ENCODE assay signal across 31 cellular contexts in genomic region chr3:178201714-178202113, GRCh38.
"Had no signal": no experiment of that assay in that cellular context is flagged by ENCODE, and none has a peak within 500 bp of the region (broad histone marks: within the 10 kb centered on the region; RNA-seq: fewer than 3 reads in every experiment).

No MANE protein-coding gene starts in this region.

- H3K36me3 Mint-ChIP-seq: activated naive CD4-positive, alpha-beta T cell treated with anti-CD3 and anti-CD28 coated beads, Interleukin-2, amount 10 ng/mL, durations not matched to agents 7 days and 5 days; activated naive CD8-positive, alpha-beta T cell treated with anti-CD3 and anti-CD28 coated beads, Interleukin-2, amount 10 ng/mL, durations not matched to agents 7 days and 5 days; brain; mesothelial cell of epicardium; naive thymus-derived CD4-positive, alpha-beta T cell; stimulated activated memory B cell treated with anti-CD40 and anti-IgM and Interleukin-4, amounts not matched to agents 10 μg/mL and 1 μg/mL and 100 μg/mL, for 72 hours had no signal

- H3K9me3 ChIP-seq: ascending aorta, esophagus squamous epithelium, heart right ventricle, pancreas, right atrium auricular region, thyroid gland, upper lobe of left lung had no signal

- H3K4me3 Mint-ChIP-seq: activated naive CD4-positive, alpha-beta T cell treated with anti-CD3 and anti-CD28 coated beads, Interleukin-2, amount 10 ng/mL, durations not matched to agents 7 days and 5 days; activated naive CD8-positive, alpha-beta T cell treated with anti-CD3 and anti-CD28 coated beads, Interleukin-2, amount 10 ng/mL, durations not matched to agents 7 days and 5 days; brain; mesothelial cell of epicardium; naive thymus-derived CD4-positive, alpha-beta T cell; neural crest cell; stimulated activated memory B cell treated with anti-CD40 and anti-IgM and Interleukin-4, amounts not matched to agents 10 μg/mL and 1 μg/mL and 100 μg/mL, for 72 hours; stimulated activated naive CD8-positive, alpha-beta T cell treated with anti-CD3 and anti-CD28 coated beads, Interleukin-15, amount 100 ng/mL, for 72 hours; T-helper 2 cell treated with Interferon-gamma antibody and Interleukin-4, amounts not matched to agents 5 μg/mL and 100 μg/mL, for 36 hours had no signal

- H3K36me3 ChIP-seq: ascending aorta, cardiac muscle cell, esophagus squamous epithelium, heart right ventricle, pancreas, right atrium auricular region, thyroid gland, upper lobe of left lung, WERI-Rb-1 had no signal

- H3K9me3 Mint-ChIP-seq: activated naive CD4-positive, alpha-beta T cell treated with anti-CD3 and anti-CD28 coated beads, Interleukin-2, amount 10 ng/mL, durations not matched to agents 7 days and 5 days; activated naive CD8-positive, alpha-beta T cell treated with anti-CD3 and anti-CD28 coated beads, Interleukin-2, amount 10 ng/mL, durations not matched to agents 7 days and 5 days; brain; mesothelial cell of epicardium; naive thymus-derived CD4-positive, alpha-beta T cell; stimulated activated memory B cell treated with anti-CD40 and anti-IgM and Interleukin-4, amounts not matched to agents 10 μg/mL and 1 μg/mL and 100 μg/mL, for 72 hours; stimulated activated naive CD8-positive, alpha-beta T cell treated with anti-CD3 and anti-CD28 coated beads, Interleukin-15, amount 100 ng/mL, for 72 hours; T-helper 2 cell treated with Interferon-gamma antibody and Interleukin-4, amounts not matched to agents 5 μg/mL and 100 μg/mL, for 36 hours had no signal

- H3K4me3 ChIP-seq: ascending aorta, cardiac muscle cell, esophagus squamous epithelium, heart right ventricle, pancreas, right atrium auricular region, smooth muscle cell, thyroid gland, upper lobe of left lung had no signal

- DNase-seq: activated CD4-positive, alpha-beta T cell treated with anti-CD3 and anti-CD28 coated beads for 48 hours; activated CD4-positive, alpha-beta T cell treated with anti-CD3 and anti-CD28 coated beads, Interleukin-2, amount 50 U/mL, for 48 hours; activated CD8-positive, alpha-beta memory T cell treated with anti-CD3 and anti-CD28 coated beads for 24 hours; activated effector memory CD4-positive, alpha-beta T cell treated with Interleukin-2 at 50 U/mL for 16 hours; activated naive CD4-positive, alpha-beta T cell treated with anti-CD3 and anti-CD28 coated beads, Interleukin-2, amount 10 ng/mL, durations not matched to agents 7 days and 5 days; activated naive CD8-positive, alpha-beta T cell treated with anti-CD3 and anti-CD28 coated beads, Interleukin-2, amount 10 ng/mL, durations not matched to agents 7 days and 5 days; esophagus squamous epithelium; foreskin melanocyte; heart right ventricle; naive thymus-derived CD4-positive, alpha-beta T cell; nucleus accumbens; pancreas; stimulated activated CD4-positive, alpha-beta T cell treated with anti-CD3 and anti-CD28 coated beads, Interleukin-1b, Interleukin-23, amount 100 ng/mL, for 48 hours; stimulated activated CD4-positive, alpha-beta T cell treated with anti-CD3 and anti-CD28 coated beads, Interleukin-4, amount 100 ng/mL, for 4 hours; stimulated activated CD8-positive, alpha-beta memory T cell treated with anti-CD3 and anti-CD28 coated beads, Interleukin-4, amount 100 ng/mL, for 48 hours; stimulated activated naive CD8-positive, alpha-beta T cell treated with anti-CD3 and anti-CD28 coated beads, Interleukin-15, amount 100 ng/mL, for 72 hours; substantia nigra; T-helper 1 cell; thyroid gland; upper lobe of left lung; WERI-Rb-1 had no signal

- H3K27ac Mint-ChIP-seq: activated naive CD4-positive, alpha-beta T cell treated with anti-CD3 and anti-CD28 coated beads, Interleukin-2, amount 10 ng/mL, durations not matched to agents 7 days and 5 days; activated naive CD8-positive, alpha-beta T cell treated with anti-CD3 and anti-CD28 coated beads, Interleukin-2, amount 10 ng/mL, durations not matched to agents 7 days and 5 days; mesothelial cell of epicardium; naive thymus-derived CD4-positive, alpha-beta T cell; stimulated activated memory B cell treated with anti-CD40 and anti-IgM and Interleukin-4, amounts not matched to agents 10 μg/mL and 1 μg/mL and 100 μg/mL, for 72 hours; stimulated activated naive CD8-positive, alpha-beta T cell treated with anti-CD3 and anti-CD28 coated beads, Interleukin-15, amount 100 ng/mL, for 72 hours; T-helper 2 cell treated with Interferon-gamma antibody and Interleukin-4, amounts not matched to agents 5 μg/mL and 100 μg/mL, for 36 hours had no signal

- H3K27me3 ChIP-seq: ascending aorta, cardiac muscle cell, esophagus squamous epithelium, heart right ventricle, pancreas, right atrium auricular region, thyroid gland, upper lobe of left lung had no signal

- H3K27me3 Mint-ChIP-seq: activated naive CD4-positive, alpha-beta T cell treated with anti-CD3 and anti-CD28 coated beads, Interleukin-2, amount 10 ng/mL, durations not matched to agents 7 days and 5 days; activated naive CD8-positive, alpha-beta T cell treated with anti-CD3 and anti-CD28 coated beads, Interleukin-2, amount 10 ng/mL, durations not matched to agents 7 days and 5 days; naive thymus-derived CD4-positive, alpha-beta T cell; stimulated activated memory B cell treated with anti-CD40 and anti-IgM and Interleukin-4, amounts not matched to agents 10 μg/mL and 1 μg/mL and 100 μg/mL, for 72 hours; stimulated activated naive CD8-positive, alpha-beta T cell treated with anti-CD3 and anti-CD28 coated beads, Interleukin-15, amount 100 ng/mL, for 72 hours had no signal

- H3K4me1 Mint-ChIP-seq: activated naive CD4-positive, alpha-beta T cell treated with anti-CD3 and anti-CD28 coated beads, Interleukin-2, amount 10 ng/mL, durations not matched to agents 7 days and 5 days; activated naive CD8-positive, alpha-beta T cell treated with anti-CD3 and anti-CD28 coated beads, Interleukin-2, amount 10 ng/mL, durations not matched to agents 7 days and 5 days; stimulated activated memory B cell treated with anti-CD40 and anti-IgM and Interleukin-4, amounts not matched to agents 10 μg/mL and 1 μg/mL and 100 μg/mL, for 72 hours; stimulated activated naive CD8-positive, alpha-beta T cell treated with anti-CD3 and anti-CD28 coated beads, Interleukin-15, amount 100 ng/mL, for 72 hours had no signal

- H3K27ac ChIP-seq: ascending aorta, cardiac muscle cell, epithelial cell of prostate, esophagus squamous epithelium, pancreas, right atrium auricular region, thyroid gland, upper lobe of left lung, WERI-Rb-1 had no signal

- H3K4me2 ChIP-seq: smooth muscle cell had no signal
